16 cellular contexts compared by ENCODE assay signal in the genomic region with DNA sequence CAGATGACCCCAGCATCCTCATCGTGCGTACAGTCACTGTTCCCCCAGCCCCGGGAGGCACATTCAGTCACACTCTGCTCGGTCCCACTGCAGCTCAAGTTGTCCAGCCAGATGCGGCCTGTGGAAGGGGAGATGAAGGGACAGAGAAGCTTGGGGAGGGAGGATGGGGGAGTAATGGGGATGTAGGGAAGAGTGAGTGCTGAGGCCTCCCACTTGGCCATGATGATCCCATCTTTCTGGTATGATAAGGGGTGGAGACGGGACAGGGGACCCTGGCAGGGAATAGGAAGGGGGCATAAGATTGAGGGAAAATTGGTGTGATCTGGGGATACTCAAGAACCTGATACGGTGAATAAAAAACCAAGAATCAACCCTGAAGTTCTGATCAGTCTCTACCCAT. TPM values are rescaled to one million over a fixed set of nuclear protein-coding genes. Genes with fewer than 3 reads are reported as not detected.
DNase-seq lines count a peak whose midpoint lies in the region; ATAC-seq and TF ChIP-seq lines count a peak whose summit lies in the region.
"Had no signal": no experiment of that assay in that cellular context is flagged by ENCODE, and none has a peak within 500 bp of the region (broad histone marks: within the 10 kb centered on the region; RNA-seq: fewer than 3 reads in every experiment).

No MANE protein-coding gene starts in this region.

- H3K27me3 ChIP-seq in SK-N-SH (ENCODE audit: insufficient read depth) = no peaks in the 10 kb centered on the region
- H3K27me3 ChIP-seq: pancreas, tibial artery had no signal

- intact Hi-C loops in activated CD4-positive, alpha-beta memory T cell treated with anti-CD3 and anti-CD28 coated beads for 36 hours (cut with micrococcal nuclease) = no loop called here

- peak overlapping the region; percentile 12 for H3K4me3 Mint-ChIP-seq in activated CD4-positive, alpha-beta memory T cell treated with anti-CD3 and anti-CD28 coated beads for 36 hours
- H3K4me3 Mint-ChIP-seq in mesothelial cell of epicardium = peak overlapping the region; percentile 70

- H3K27me3 Mint-ChIP-seq in activated CD4-positive, alpha-beta memory T cell treated with anti-CD3 and anti-CD28 coated beads for 36 hours = peaks cover 21% of the 10 kb centered on the region
- peaks cover 13% of the 10 kb centered on the region for H3K27me3 Mint-ChIP-seq in mesothelial cell of epicardium (ENCODE audit: low read depth)

- peak overlapping the region in 1 of 2 experiments; percentile 52; a peak in 1 of 4 replicates for H3K4me3 ChIP-seq in SK-N-SH (ENCODE audit: low read depth in 2 of 2, low read length in 1 of 2)
- H3K4me3 ChIP-seq: SK-N-MC had no signal

- no peaks in the 10 kb centered on the region for H3K9me3 ChIP-seq in SK-N-SH
- H3K9me3 ChIP-seq: pancreas, tibial artery had no signal

- WGBS in SK-N-SH (ENCODE audit: low lambda C conversion rate) = 85% methylated on average over 7 of the region's 7 CpGs

- no peak overlapping the region for H3K27ac ChIP-seq in SK-N-SH (ENCODE audit: low read depth in 2 of 2, low read length in 1 of 2)
- H3K27ac ChIP-seq: pancreas, SK-N-MC, tibial artery had no signal

- no peak for TF ChIP-seq RAD21 in SK-N-SH (IDR thresholded peaks at IDR 0.05; ENCODE audit: low read length)

- H2AFZ ChIP-seq in SK-N-SH (ENCODE audit: low read depth) = no peak overlapping the region

- POLR2A ChIA-PET in SK-N-SH (lab: Yijun Ruan, JAX) = no interaction called here
- POLR2A ChIA-PET in activated CD4-positive, alpha-beta memory T cell treated with anti-CD3 and anti-CD28 coated beads for 36 hours (lab: Charles Lee) = no interaction called here
- POLR2A ChIA-PET in HEK293T (lab: Yijun Ruan, JAX) = interaction anchor here (0.6 to 2.3 kb wide), 6 partner anchors 16 to 42 kb away, joined by 3 to 5 read pairs (median 3); a partner anchor contains a TSS

- TF ChIP-seq CTCF in SK-N-SH (IDR thresholded peaks at IDR 0.05) (no peak), mesothelial cell of epicardium (IDR thresholded peaks at IDR 0.05; ENCODE audit: unreplicated experiment) (no peak)

- H3K4me1 ChIP-seq in SK-N-SH (ENCODE audit: control insufficient read depth in 1 of 2, insufficient read depth in 2 of 2, low read depth in 1 of 2, low read length in 1 of 2) = peaks cover 9 to 40% of the 10 kb centered on the region in 2 experiments; a peak in 3 of 4 replicates

- H3F3A ChIP-seq in SK-N-SH (replicated peaks; ENCODE audit: insufficient read depth) = peaks cover 13% of the 10 kb centered on the region

- peak overlapping the region; percentile 91; the same call in 1 of the 2 replicates for H3K4me2 ChIP-seq in SK-N-SH

- no peaks in the 10 kb centered on the region for H3K9me2 ChIP-seq in SK-N-SH

- H3K36me3 ChIP-seq in SK-N-SH (replicated peaks in 1 of 2; ENCODE audit: control insufficient read depth in 1 of 2, insufficient read depth in 2 of 2, low read length in 1 of 2) = peaks cover 4 to 15% of the 10 kb centered on the region in 2 experiments
- H3K36me3 ChIP-seq: pancreas, tibial artery had no signal

- no peak overlapping the region for H3K9ac ChIP-seq in SK-N-SH

- DNase-seq in SK-N-SH (no peak), EL (peak; percentile 46), mesothelial cell of epicardium (ENCODE audit: low spot score in 2 of 2, unreplicated experiment in 2 of 2) (no peak), A172 (ENCODE audit: low spot score) (no peak), HEK293T (ENCODE audit: extremely low spot score) (no peak), NCI-H146 (lab: John Stamatoyannopoulos, UW) (no peak)
- DNase-seq in activated CD4-positive, alpha-beta memory T cell treated with anti-CD3 and anti-CD28 coated beads for 36 hours = no peak
- DNase-seq: activated gamma-delta T cell treated with Interleukin-2 at 50 U/mL for 16 hours, DMS153, hypothalamus, NCI-H226, tibial artery had no signal

- ATAC-seq in SK-N-SH treated with all-trans-retinoic acid at 6 μM for 48 hours = no peak

- no peaks in the 10 kb centered on the region for H3K36me3 Mint-ChIP-seq in activated CD4-positive, alpha-beta memory T cell treated with anti-CD3 and anti-CD28 coated beads for 36 hours
- H3K36me3 Mint-ChIP-seq in mesothelial cell of epicardium = no peaks in the 10 kb centered on the region

- TF ChIP-seq EP300 in SK-N-SH (IDR thresholded peaks at IDR 0.05; ENCODE audit: borderline replicate concordance in 1 of 2, low read depth in 1 of 2, low read length in 1 of 2) = no peak

- CTCF ChIA-PET in SK-N-SH (lab: Yijun Ruan, JAX) = interaction anchor here (1.3 to 3.2 kb wide), 4 partner anchors 18 to 36 kb away, joined by 3 to 19 read pairs (median 5); no protein-coding TSS in a partner anchor
- CTCF ChIA-PET in activated CD4-positive, alpha-beta memory T cell treated with anti-CD3 and anti-CD28 coated beads for 36 hours (lab: Charles Lee) = interaction anchor here (1.0 to 2.0 kb wide), 2 partner anchors 39 to 68 kb away, joined by 3 to 4 read pairs; a partner anchor contains a TSS
- CTCF ChIA-PET in HEK293T (lab: Yijun Ruan, JAX) = interaction anchor here (0.9 kb wide), 1 partner anchor 36 kb away, joined by 4 read pairs; no protein-coding TSS in a partner anchor

- H3K27ac Mint-ChIP-seq in activated CD4-positive, alpha-beta memory T cell treated with anti-CD3 and anti-CD28 coated beads for 36 hours = no peak overlapping the region
- H3K27ac Mint-ChIP-seq in mesothelial cell of epicardium = no peak overlapping the region

- peaks cover 11% of the 10 kb centered on the region for H3K4me1 Mint-ChIP-seq in activated CD4-positive, alpha-beta memory T cell treated with anti-CD3 and anti-CD28 coated beads for 36 hours (ENCODE audit: low read depth)
- H3K4me1 Mint-ChIP-seq in mesothelial cell of epicardium = peaks cover 29% of the 10 kb centered on the region

- H3K9me3 Mint-ChIP-seq in activated CD4-positive, alpha-beta memory T cell treated with anti-CD3 and anti-CD28 coated beads for 36 hours = no peaks in the 10 kb centered on the region
- no peaks in the 10 kb centered on the region for H3K9me3 Mint-ChIP-seq in mesothelial cell of epicardium

- no peaks in the 10 kb centered on the region for H4K20me1 ChIP-seq in SK-N-SH (ENCODE audit: insufficient read depth)

- H3K79me2 ChIP-seq in SK-N-SH (ENCODE audit: insufficient read depth) = peaks cover 53% of the 10 kb centered on the region

TF ChIP-seq in SK-N-SH, 30 proteins besides CTCF, POLR2A, EP300 and RAD21 (continues in another document):
- TF ChIP-seq JUND (IDR thresholded peaks at IDR 0.05) (no peak), TCF12 (IDR thresholded peaks at IDR 0.05) (no peak), FOXJ3 (CRISPR knock-in tag; IDR thresholded peaks at IDR 0.05) (no peak), RCOR1 (IDR thresholded peaks at IDR 0.05; ENCODE audit: low read length) (no peak), EZH2phosphoT487 (IDR thresholded peaks at IDR 0.05; ENCODE audit: borderline replicate concordance, low read depth) (no peak)

TF ChIP-seq in SK-N-SH treated with all-trans-retinoic acid at 6 μM for 48 hours, 23 proteins besides CTCF, POLR2A, EP300 and RAD21 (continues in another document):
- no peak for TF ChIP-seq TOX (CRISPR knock-in tag; IDR thresholded peaks at IDR 0.05; ENCODE audit: borderline replicate concordance)
- no peak for TF ChIP-seq GLIS3 (CRISPR knock-in tag; IDR thresholded peaks at IDR 0.05)
- no peak for TF ChIP-seq ARNTL (CRISPR knock-in tag; IDR thresholded peaks at IDR 0.05; ENCODE audit: borderline replicate concordance, low read depth)
- no peak for TF ChIP-seq SNAI2 (CRISPR knock-in tag; IDR thresholded peaks at IDR 0.05)

TF ChIP-seq in HEK293T, 16 proteins besides CTCF, POLR2A, EP300 and RAD21 (continues in another document):
- TF ChIP-seq CTBP1 (IDR thresholded peaks at IDR 0.05; ENCODE audit: borderline replicate concordance) (no peak), BHLHE40 (IDR thresholded peaks at IDR 0.05; ENCODE audit: borderline replicate concordance) (no peak), L3MBTL2 (conservative IDR thresholded peaks at IDR 0.05) (no peak)

RNA-seq across cellular contexts. Expression of a gene that starts 3.5 kb away (rescaled TPM):
- polyA plus RNA-seq in SK-N-SH (2012; rRNA removed) = 47.9 and 59.3 TPM in 2 replicates
- polyA plus RNA-seq in SK-N-SH (2012; cell fraction: cytosol; rRNA removed) = 20.3 and 30.5 TPM in 2 replicates
- polyA plus RNA-seq in SK-N-SH (2012; cell fraction: nucleus; rRNA removed) = 140 and 159 TPM in 2 replicates
- 1 to 10 TPM in 1 of 2 experiments, under 1 TPM in 1; 0.90 to 1.1 TPM for total RNA-seq in activated CD4-positive, alpha-beta memory T cell treated with anti-CD3 and anti-CD28 coated beads for 36 hours
- total RNA-seq in mesothelial cell of epicardium = 20.3 to 26.7 TPM (median 21.9 TPM) in 3 replicates
- 3.2 TPM in 2 replicates for total RNA-seq in A172 (2014; rRNA removed; shearing (Covaris generic))

RNA-seq across cellular contexts. Expression of a gene that starts 4.3 kb away (rescaled TPM):
- polyA plus RNA-seq in SK-N-SH (2012; rRNA removed) = 25.3 and 28.1 TPM in 2 replicates
- 17.3 and 21.5 TPM in 2 replicates for polyA plus RNA-seq in SK-N-SH (2012; cell fraction: cytosol; rRNA removed)
- 34.7 and 50.7 TPM in 2 replicates for polyA plus RNA-seq in SK-N-SH (2012; cell fraction: nucleus; rRNA removed)
- 10 to 100 TPM; 23.1 to 24.5 TPM for total RNA-seq in activated CD4-positive, alpha-beta memory T cell treated with anti-CD3 and anti-CD28 coated beads for 36 hours
- total RNA-seq in mesothelial cell of epicardium = 10.7 to 11.9 TPM (median 10.8 TPM) in 3 replicates
- 17.3 and 24.8 TPM in 2 replicates for total RNA-seq in A172 (2014; rRNA removed; shearing (Covaris generic))

RNA-seq across cellular contexts. Expression of a gene that starts 20.5 kb away (rescaled TPM):
- polyA plus RNA-seq in SK-N-SH (2012; rRNA removed) = 55.7 and 60.4 TPM in 2 replicates
- 30.4 and 45.8 TPM in 2 replicates for polyA plus RNA-seq in SK-N-SH (2012; cell fraction: cytosol; rRNA removed)
- 55.7 and 62.3 TPM in 2 replicates for polyA plus RNA-seq in SK-N-SH (2012; cell fraction: nucleus; rRNA removed)
- total RNA-seq in activated CD4-positive, alpha-beta memory T cell treated with anti-CD3 and anti-CD28 coated beads for 36 hours = 10 to 100 TPM; 70.6 to 72.3 TPM
- total RNA-seq in mesothelial cell of epicardium = 25.1 to 26.1 TPM (median 25.7 TPM) in 3 replicates
- total RNA-seq in A172 (2014; rRNA removed; shearing (Covaris generic)) = 58.0 and 70.3 TPM in 2 replicates

RNA-seq across cellular contexts. Expression of a gene that starts 20.7 kb away (rescaled TPM):
- 118 and 151 TPM in 2 replicates for polyA plus RNA-seq in SK-N-SH (2012; rRNA removed)
- 54.6 and 78.6 TPM in 2 replicates for polyA plus RNA-seq in SK-N-SH (2012; cell fraction: cytosol; rRNA removed)
- 643 and 686 TPM in 2 replicates for polyA plus RNA-seq in SK-N-SH (2012; cell fraction: nucleus; rRNA removed)
- 10 to 100 TPM; 92.1 to 98.0 TPM for total RNA-seq in activated CD4-positive, alpha-beta memory T cell treated with anti-CD3 and anti-CD28 coated beads for 36 hours
- 86.2 to 89.4 TPM (median 86.8 TPM) in 3 replicates for total RNA-seq in mesothelial cell of epicardium
- total RNA-seq in A172 (2014; rRNA removed; shearing (Covaris generic)) = 150 and 194 TPM in 2 replicates

RNA-seq across cellular contexts. Expression of a gene that starts 24.2 kb away (rescaled TPM):
- polyA plus RNA-seq in SK-N-SH (2012; rRNA removed) = 1.6 and 1.8 TPM in 2 replicates
- 0.26 and 0.31 TPM in 2 replicates for polyA plus RNA-seq in SK-N-SH (2012; cell fraction: cytosol; rRNA removed)
- polyA plus RNA-seq in SK-N-SH (2012; cell fraction: nucleus; rRNA removed) = 13.2 and 13.8 TPM in 2 replicates
- total RNA-seq in activated CD4-positive, alpha-beta memory T cell treated with anti-CD3 and anti-CD28 coated beads for 36 hours = under 1 TPM; 0.33 to 0.56 TPM
- total RNA-seq in mesothelial cell of epicardium = 0.16 to 0.42 TPM (median 0.29 TPM) in 3 replicates
- 0.17 TPM in 1 of 2 replicates, not detected in the other for total RNA-seq in A172 (2014; rRNA removed; shearing (Covaris generic))
- total RNA-seq: H4 had no signal
